Comparison of ENCODE assay signal across 8 cellular contexts in genomic region chr3:69161587-69162196, GRCh38.
DNase-seq lines count a peak whose midpoint lies in the region; ATAC-seq, FAIRE-seq and TF ChIP-seq lines count a peak whose summit lies in the region.

No MANE protein-coding gene starts in this region.

- peak; percentile 89 for TF ChIP-seq CTCF in brain microvascular endothelial cell (IDR thresholded peaks at IDR 0.05; ENCODE audit: low read depth, low read length, missing control alignments)

- no peaks in the 10 kb centered on the region for H3K27me3 ChIP-seq in brain microvascular endothelial cell (replicated peaks)

- peak; percentile 60 for FAIRE-seq in RCC 7860 (lab: Jason Lieb, UNC)

- in situ Hi-C loops in brain microvascular endothelial cell (cut with HindIII; ENCODE audit: low pct_ligation_motif_present, low sequenced_read_pairs) = loop anchor here (25.0 kb wide), 1 partner anchor 251 kb away; no protein-coding TSS in a partner anchor

- peak; percentile 52 for ATAC-seq in HG03280 (IDR thresholded peaks at IDR 0.05; ENCODE audit: unreplicated experiment)

- no peak overlapping the region for H3K27ac ChIP-seq in brain microvascular endothelial cell

- H3K36me3 ChIP-seq in brain microvascular endothelial cell (replicated peaks) = no peaks in the 10 kb centered on the region

- no peak overlapping the region for H3K4me3 ChIP-seq in brain microvascular endothelial cell (ENCODE audit: low read depth, low read length)

- DNase-seq in activated gamma-delta T cell treated with Interleukin-2 at 50 U/mL for 16 hours = peak; percentile 13
- no peak for DNase-seq in activated gamma-delta T cell (lab: John Stamatoyannopoulos, UW)
- peak; percentile 43 for DNase-seq in RCC 7860 (ENCODE audit: low spot score)
- DNase-seq in brain microvascular endothelial cell = peak; percentile 51
- peak; percentile 47 for DNase-seq in iris pigment epithelial cell (ENCODE audit: low read depth)
- peak; percentile 4 to 28 (median 7) for DNase-seq in stimulated activated CD4-positive, alpha-beta T cell treated with anti-CD3 and anti-CD28 coated beads, TNF-alpha, amount 100 ng/mL, for 24 hours (ENCODE audit: low read depth in 3 of 3)
- DNase-seq in NCI-H446 treated with DMSO at 0.1 percent for 48 hours (lab: John Stamatoyannopoulos, UW) = no peak

Comparison
In these comparisons a context has a peak if more than half of its experiments do, and no peak if none do; other contexts are left out.
1. DNase-seq: peak in activated gamma-delta T cell treated with Interleukin-2 at 50 U/mL for 16 hours (single experiment), RCC 7860 (single experiment), brain microvascular endothelial cell (single experiment), iris pigment epithelial cell (single experiment) and stimulated activated CD4-positive, alpha-beta T cell treated with anti-CD3 and anti-CD28 coated beads, TNF-alpha, amount 100 ng/mL, for 24 hours (3 of 3); none in activated gamma-delta T cell (single experiment) and NCI-H446 treated with DMSO at 0.1 percent for 48 hours (single experiment).